In genomic region chr3:97712919-97713318, GRCh38 we compare ENCODE assay signal across 1 cellular context.
TF ChIP-seq lines count a peak whose summit lies in the region.

No MANE protein-coding gene starts in this region.

TF ChIP-seq in WTC11, 78 proteins besides CTCF, POLR2A, EP300 and RAD21 (continued from another document):
- no peak for TF ChIP-seq ZNF532 (CRISPR knock-in tag; IDR thresholded peaks at IDR 0.05; ENCODE audit: borderline replicate concordance)
- no peak for TF ChIP-seq AR (CRISPR knock-in tag; IDR thresholded peaks at IDR 0.05)
- no peak for TF ChIP-seq PRRX2 (CRISPR knock-in tag; IDR thresholded peaks at IDR 0.05)
- no peak for TF ChIP-seq CDX4 (CRISPR knock-in tag; IDR thresholded peaks at IDR 0.05; ENCODE audit: borderline replicate concordance)
- no peak for TF ChIP-seq TEAD4 (CRISPR knock-in tag; IDR thresholded peaks at IDR 0.05)
- no peak for TF ChIP-seq IRF2 (CRISPR knock-in tag; IDR thresholded peaks at IDR 0.05; ENCODE audit: borderline replicate concordance, low read depth)
- TF ChIP-seq, protein P1, sequence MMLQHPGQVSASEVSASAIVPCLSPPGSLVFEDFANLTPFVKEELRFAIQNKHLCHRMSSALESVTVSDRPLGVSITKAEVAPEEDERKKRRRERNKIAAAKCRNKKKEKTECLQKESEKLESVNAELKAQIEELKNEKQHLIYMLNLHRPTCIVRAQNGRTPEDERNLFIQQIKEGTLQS (CRISPR knock-in tag; conservative IDR thresholded peaks at IDR 0.05), result no peak
- TF ChIP-seq NR3C1 (CRISPR knock-in tag; conservative IDR thresholded peaks at IDR 0.05; ENCODE audit: low read depth), result no peak
- TF ChIP-seq TCF7 (CRISPR knock-in tag; IDR thresholded peaks at IDR 0.05; ENCODE audit: low read depth), result no peak
TF ChIP-seq in WTC11: peak in this region for 0.
